8 cellular contexts compared by ENCODE assay signal in genomic region chr6:166999845-167000253, GRCh38. TPM values are rescaled to one million over a fixed set of nuclear protein-coding genes. Genes with fewer than 3 reads are reported as not detected.
DNase-seq lines count a peak whose midpoint lies in the region; ATAC-seq, FAIRE-seq and TF ChIP-seq lines count a peak whose summit lies in the region.

No MANE protein-coding gene starts in this region.

- peaks cover 6% of the 10 kb centered on the region for H4K20me1 ChIP-seq in K562 (replicated peaks; ENCODE audit: control insufficient read depth, insufficient read depth, low read length)

- peak overlapping the region; percentile 84 for H3K4me2 ChIP-seq in K562 (ENCODE audit: insufficient read depth, low read length)

- TF ChIP-seq EP300 in K562 (IDR thresholded peaks at IDR 0.05; ENCODE audit: low read length): no peak

- FAIRE-seq in K562 (lab: Jason Lieb, UNC): no peak

- H3K27me3 ChIP-seq in BE2C (no peaks in the 10 kb centered on the region), HUES6 (ENCODE audit: control insufficient read depth, insufficient read depth, low read length) (no peaks in the 10 kb centered on the region), K562 (ENCODE audit: control insufficient read depth in 2 of 2, insufficient read depth in 2 of 2, low read length in 2 of 2) (no peaks in the 10 kb centered on the region), lower lobe of right lung (ENCODE audit: low read depth) (no peaks in the 10 kb centered on the region), upper lobe of right lung (no peaks in the 10 kb centered on the region)

- intact Hi-C loops in K562 (cut with micrococcal nuclease): loop anchor here (2.0 to 5.0 kb wide), 3 partner anchors 42 to 142 kb away; partner anchors contain the start of gene RNASET2
- intact Hi-C loops in lower lobe of right lung (cut with DNase I): no loop called here
- intact Hi-C loops in upper lobe of right lung (cut with DNase I): no loop called here

- in situ Hi-C loops in K562 (cut with MboI): no loop called here

- TF ChIP-seq RAD21 in K562 (CRISPR knock-in tag; conservative IDR thresholded peaks at IDR 0.05 in 1 of 2, IDR thresholded peaks at IDR 0.05 in 1 of 2): no peak

- DNase-seq in BE2C (no peak), K562 (ENCODE audit: extremely low read depth in 1 of 4, low spot score in 3 of 4) (peak in 1 of 4 experiments; percentile 56), lower lobe of right lung (no peak), upper lobe of right lung (no peak), DMS153 treated with DMSO at 0.1 percent for 48 hours (lab: John Stamatoyannopoulos, UW; ENCODE audit: unreplicated experiment) (no peak), SIG-M5 (lab: John Stamatoyannopoulos, UW) (no peak)

- BruUV-seq in K562 (replicated peaks; lab: Mats Ljungman, UMichigan): no TSS peak

- peak overlapping the region; percentile 88 for H3K9ac ChIP-seq in HUES6 (ENCODE audit: low read length)
- H3K9ac ChIP-seq in K562 (ENCODE audit: insufficient read depth in 1 of 2, low read depth in 2 of 2, low read length in 2 of 2): peak overlapping the region; percentile 76 to 98

- CTCF ChIA-PET in K562 (lab: Yijun Ruan, JAX; ENCODE audit: low intra/inter-chr PET ratio): no interaction called here

- H3K79me2 ChIP-seq in K562 (ENCODE audit: control insufficient read depth, insufficient read depth, low read length): peaks cover 94% of the 10 kb centered on the region

- H2AFZ ChIP-seq in K562 (ENCODE audit: low read depth, low read length): peak overlapping the region; percentile 96

- peak overlapping the region; percentile 69 for H3K27ac ChIP-seq in HUES6 (ENCODE audit: low read depth, low read length)
- H3K27ac ChIP-seq in K562 (ENCODE audit: extremely low read depth, low read depth, low read length): peak overlapping the region; percentile 87
- peak overlapping the region; percentile 80 for H3K27ac ChIP-seq in lower lobe of right lung
- H3K27ac ChIP-seq in upper lobe of right lung: peak overlapping the region; percentile 62

- no peak for ATAC-seq in K562
- no peak for ATAC-seq in lower lobe of right lung
- no peak for ATAC-seq in upper lobe of right lung
- no peak for ATAC-seq in GM18867 (IDR thresholded peaks at IDR 0.05; ENCODE audit: unreplicated experiment)

- H3K36me3 ChIP-seq in BE2C (no peaks in the 10 kb centered on the region; the same call in none of the 2 replicates), HUES6 (ENCODE audit: control insufficient read depth, insufficient read depth, low read length) (peaks cover 42% of the 10 kb centered on the region), K562 (ENCODE audit: control insufficient read depth, insufficient read depth, low read length) (peaks cover 68% of the 10 kb centered on the region), lower lobe of right lung (peaks cover 8% of the 10 kb centered on the region), upper lobe of right lung (peaks cover 7% of the 10 kb centered on the region)

- TF ChIP-seq POLR2A in K562 (conservative IDR thresholded peaks at IDR 0.05): no peak

- H3K4me3 ChIP-seq in BE2C (ENCODE audit: low read depth, low read length) (peak overlapping the region; percentile 90), HUES6 (ENCODE audit: low read depth, low read length) (peak overlapping the region; percentile 92), K562 (peak overlapping the region; percentile 95), lower lobe of right lung (peak overlapping the region; percentile 99), upper lobe of right lung (peak overlapping the region; percentile 74)

- no peaks in the 10 kb centered on the region for H3K9me1 ChIP-seq in K562 (ENCODE audit: control insufficient read depth, insufficient read depth, low read length)

- TF ChIP-seq CTCF in BE2C (IDR thresholded peaks at IDR 0.05; ENCODE audit: low read depth, low read length) (no peak), K562 (IDR thresholded peaks at IDR 0.05 in 2 of 3, conservative IDR thresholded peaks at IDR 0.05 in 1 of 3; ENCODE audit: insufficient read depth in 2 of 3, low read depth in 1 of 3, low read length in 3 of 3) (no peak), lower lobe of right lung (IDR thresholded peaks at IDR 0.05) (no peak), upper lobe of right lung (IDR thresholded peaks at IDR 0.05) (no peak)

- H3K4me1 ChIP-seq in BE2C: no peaks in the 10 kb centered on the region; the same call in 1 of the 2 replicates
- H3K4me1 ChIP-seq in HUES6 (ENCODE audit: control insufficient read depth, insufficient read depth, low read length): peaks cover 10% of the 10 kb centered on the region; the same call in 1 of the 2 replicates
- H3K4me1 ChIP-seq in K562 (replicated peaks in 1 of 2; ENCODE audit: control insufficient read depth in 2 of 2, insufficient read depth in 2 of 2, low read length in 2 of 2): peaks cover 20 to 30% of the 10 kb centered on the region in 2 experiments; a peak in 4 of 5 replicates
- peaks cover 23% of the 10 kb centered on the region for H3K4me1 ChIP-seq in lower lobe of right lung
- peaks cover 17% of the 10 kb centered on the region for H3K4me1 ChIP-seq in upper lobe of right lung

- POLR2A ChIA-PET in K562 (lab: Yijun Ruan, JAX): interaction anchor here (0.9 to 2.5 kb wide), 5 partner anchors 12 to 45 kb away, joined by 3 to 8 read pairs (median 3); partner anchors contain the start of gene RNASET2

- WGBS in K562 (ENCODE audit: insufficient coverage, low coverage, missing lambda C conversion rate): 0% methylated on average over 16 of the region's 16 CpGs

- H3K9me3 ChIP-seq in BE2C: no peaks in the 10 kb centered on the region
- H3K9me3 ChIP-seq in HUES6 (ENCODE audit: control insufficient read depth, insufficient read depth, low read depth, low read length): no peaks in the 10 kb centered on the region
- no peaks in the 10 kb centered on the region for H3K9me3 ChIP-seq in K562 (replicated peaks; ENCODE audit: control insufficient read depth, insufficient read depth, low read depth, low read length)
- no peaks in the 10 kb centered on the region for H3K9me3 ChIP-seq in lower lobe of right lung
- H3K9me3 ChIP-seq in upper lobe of right lung: no peaks in the 10 kb centered on the region

TF ChIP-seq in K562, 482 proteins besides CTCF, POLR2A, EP300 and RAD21 (continues in another document):
- peak; percentile 11 for TF ChIP-seq TAF1 (IDR thresholded peaks at IDR 0.05; ENCODE audit: control insufficient read depth, extremely low read depth, insufficient read depth, low read length, severe bottlenecking)
- 0 out of 2 replicates have a peak, but pooled peaks have one; percentile 33 for TF ChIP-seq NR1H2 (CRISPR knock-in tag; IDR thresholded peaks at IDR 0.05)
- no peak for TF ChIP-seq CHCHD3 (CRISPR knock-in tag; IDR thresholded peaks at IDR 0.05)
- TF ChIP-seq EP400 (IDR thresholded peaks at IDR 0.05): 0 out of 2 replicates have a peak, but pooled peaks have one; percentile 32
- TF ChIP-seq LCOR (CRISPR knock-in tag; IDR thresholded peaks at IDR 0.05): no peak
- peak; percentile 58 for TF ChIP-seq NR2C1 (IDR thresholded peaks at IDR 0.05)
- peak; percentile 43; the same call in 1 of the 2 replicates for TF ChIP-seq NR2C1 (tag; IDR thresholded peaks at IDR 0.05)
- 0 out of 2 replicates have a peak, but pooled peaks have one; percentile 21 for TF ChIP-seq SMARCA4 (IDR thresholded peaks at IDR 0.05)
- no peak for TF ChIP-seq NR2C2 (CRISPR knock-in tag; IDR thresholded peaks at IDR 0.05)
- TF ChIP-seq NR2C2 (tag; IDR thresholded peaks at IDR 0.05): peak; percentile 82; the same call in 1 of the 2 replicates

RNA-seq across cellular contexts. Expression of gene CEP43, which starts 0.7 kb away (rescaled TPM):
- polyA plus RNA-seq in BE2C (2012; ENCODE audit: insufficient read depth, insufficient read length, low read depth): 11.8 TPM
- total RNA-seq in K562 (2011; cell fraction: chromatin; rRNA removed; ENCODE audit: low replicate concordance): 34.2 and 114 TPM in 2 replicates
- total RNA-seq in K562 (2011; cell fraction: nucleolus; rRNA removed): 16.7 and 17.3 TPM in 2 replicates
- 37.0 and 57.8 TPM in 2 replicates for total RNA-seq in K562 (2011; cell fraction: nucleoplasm; rRNA removed)
- 42.2 and 43.3 TPM in 2 replicates for total RNA-seq in K562 (2014; rRNA removed)
- total RNA-seq in K562 (2014; rRNA removed; fragmentation: Illumina TruSeq; extraction: Trizol): 53.8 and 57.2 TPM in 2 replicates
- total RNA-seq in K562 (2015; rRNA removed; fragmentation: Illumina TruSeq; extraction: Trizol): 47.8 and 53.8 TPM in 2 replicates
- 31.4 and 36.5 TPM in 2 replicates for total RNA-seq in K562 (2021)
- 47.4 and 55.7 TPM in 2 replicates for polyA plus RNA-seq in K562 (2011; rRNA removed)
- 8.0 and 16.6 TPM in 2 replicates for polyA plus RNA-seq in K562 (2011; cell fraction: cytosol; rRNA removed)
- 45.3 and 63.2 TPM in 2 replicates for polyA plus RNA-seq in K562 (2011; cell fraction: nucleus; rRNA removed)
- 20.9 and 24.4 TPM in 2 replicates for polyA plus RNA-seq in K562 (2012)
- 41.0 and 52.1 TPM in 2 replicates for polyA plus RNA-seq in K562 (2014; fragmentation: Illumina TruSeq; extraction: Trizol)
- 10 to 100 TPM; 15.2 to 19.3 TPM for polyA plus RNA-seq in K562 (2014; fragmentation: Nextera tagmentation; extraction: Ambion mirVana)
- polyA plus RNA-seq in K562 (2014; rRNA removed): 47.4 and 52.7 TPM in 2 replicates
- 58.5 and 58.8 TPM in 2 replicates for polyA minus RNA-seq in K562 (2011; rRNA and poly(A)+ RNA removed)
- 13.8 and 20.2 TPM in 2 replicates for polyA minus RNA-seq in K562 (2011; cell fraction: cytosol; rRNA and poly(A)+ RNA removed)
- 23.6 and 45.0 TPM in 2 replicates for polyA minus RNA-seq in K562 (2011; cell fraction: nucleus; rRNA and poly(A)+ RNA removed)
- total RNA-seq in lower lobe of right lung: 13.3 TPM
- total RNA-seq in upper lobe of right lung: 10.7 TPM

RNA-seq across cellular contexts. Expression of gene RNASET2, which starts 43.5 kb away (rescaled TPM):
- polyA plus RNA-seq in BE2C (2012; ENCODE audit: insufficient read depth, insufficient read length, low read depth): 14.1 TPM
- 55.9 TPM in 2 replicates for total RNA-seq in K562 (2011; cell fraction: chromatin; rRNA removed; ENCODE audit: low replicate concordance)
- total RNA-seq in K562 (2011; cell fraction: nucleolus; rRNA removed): 54.7 and 61.6 TPM in 2 replicates
- 64.9 and 75.9 TPM in 2 replicates for total RNA-seq in K562 (2011; cell fraction: nucleoplasm; rRNA removed)
- total RNA-seq in K562 (2014; rRNA removed) (138 and 168 TPM in 2 replicates), K562 (2014; rRNA removed; fragmentation: Illumina TruSeq; extraction: Trizol) (66.4 and 66.9 TPM in 2 replicates), K562 (2015; rRNA removed; fragmentation: Illumina TruSeq; extraction: Trizol) (130 and 141 TPM in 2 replicates), K562 (2021) (99.2 and 105 TPM in 2 replicates), lower lobe of right lung (103 TPM), upper lobe of right lung (73.1 TPM)
- polyA plus RNA-seq in K562 (2011; rRNA removed) (46.4 and 211 TPM in 2 replicates), K562 (2014; fragmentation: Illumina TruSeq; extraction: Trizol) (75.2 and 91.3 TPM in 2 replicates), K562 (2014; fragmentation: Nextera tagmentation; extraction: Ambion mirVana) (10 to 100 TPM in 1 of 2 experiments, 1 to 10 TPM in 1; 7.4 to 15.8 TPM), K562 (2014; rRNA removed) (108 and 124 TPM in 2 replicates)
- 45.3 and 139 TPM in 2 replicates for polyA plus RNA-seq in K562 (2011; cell fraction: cytosol; rRNA removed)
- polyA plus RNA-seq in K562 (2011; cell fraction: nucleus; rRNA removed): 31.3 and 148 TPM in 2 replicates
- 137 and 140 TPM in 2 replicates for polyA plus RNA-seq in K562 (2012)
- polyA minus RNA-seq in K562 (2011; rRNA and poly(A)+ RNA removed): 20.3 and 116 TPM in 2 replicates
- 14.3 and 84.4 TPM in 2 replicates for polyA minus RNA-seq in K562 (2011; cell fraction: cytosol; rRNA and poly(A)+ RNA removed)
- polyA minus RNA-seq in K562 (2011; cell fraction: nucleus; rRNA and poly(A)+ RNA removed): 9.3 and 51.3 TPM in 2 replicates
